ENCODE assay signal across 8 cellular contexts in genomic region chr7:98211676-98212531, GRCh38. TPM values are rescaled to one million over a fixed set of nuclear protein-coding genes. Genes with fewer than 3 reads are reported as not detected.
DNase-seq lines count a peak whose midpoint lies in the region; ATAC-seq and TF ChIP-seq lines count a peak whose summit lies in the region.

No MANE protein-coding gene starts in this region.

- H3K27me3 ChIP-seq in mucosa of rectum (ENCODE audit: control insufficient read depth in 2 of 2, insufficient read depth in 2 of 2, low read length in 2 of 2) = peaks cover 0 to 3% of the 10 kb centered on the region in 2 donors

- H3K27me3 Mint-ChIP-seq in MCF 10A (ENCODE audit: insufficient read depth, unreplicated experiment) = no peaks in the 10 kb centered on the region

- peaks cover 4% of the 10 kb centered on the region in 2 donors for H3K36me3 ChIP-seq in mucosa of rectum (ENCODE audit: control insufficient read depth in 2 of 2, insufficient read depth in 2 of 2, low read length in 2 of 2)

- POLR2A ChIA-PET in MCF 10A (lab: Yijun Ruan, JAX) = interaction anchor here (0.6 kb wide), 1 partner anchor 194 kb away, joined by 3 read pairs; no protein-coding TSS in a partner anchor

- CTCF ChIA-PET in MCF 10A (lab: Yijun Ruan, JAX) = no interaction called here

- intact Hi-C loops in MCF 10A (cut with micrococcal nuclease) = no loop called here

- H3K4me3 Mint-ChIP-seq in MCF 10A (ENCODE audit: unreplicated experiment) = peak overlapping the region; percentile 41

- H3K4me3 ChIP-seq in AG09309 (ENCODE audit: control insufficient read depth, low read depth, low read length) (peak overlapping the region; percentile 34), mucosa of rectum (ENCODE audit: low read length in 2 of 2) (peak overlapping the region; percentile 52 to 57)

- DNase-seq in AG09309 (ENCODE audit: low read depth) (no peak), MCF 10A (ENCODE audit: unreplicated experiment) (no peak), AG08396 (ENCODE audit: low spot score) (no peak), NCI-H446 treated with DMSO at 0.1 percent for 48 hours (lab: John Stamatoyannopoulos, UW) (no peak), NCI-H510A treated with DMSO at 0.1 percent for 48 hours (lab: John Stamatoyannopoulos, UW) (no peak), NOMO-1 treated with dmso at 0.1 percent for 144 hours (lab: John Stamatoyannopoulos, UW; ENCODE audit: unreplicated experiment) (no peak)

- H3K9me3 ChIP-seq in mucosa of rectum (ENCODE audit: control insufficient read depth in 2 of 2, low read length in 2 of 2) = no peaks in the 10 kb centered on the region

- H3K9me3 Mint-ChIP-seq in MCF 10A (ENCODE audit: unreplicated experiment) = no peaks in the 10 kb centered on the region

- no TSS peak for BruUV-seq in MCF 10A (replicated peaks; lab: Mats Ljungman, UMichigan)

- peaks cover 0 to 4% of the 10 kb centered on the region in 2 donors for H3K4me1 ChIP-seq in mucosa of rectum (ENCODE audit: control insufficient read depth in 2 of 2, insufficient read depth in 2 of 2, low read length in 2 of 2)

- no peaks in the 10 kb centered on the region for H3K4me1 Mint-ChIP-seq in MCF 10A (ENCODE audit: insufficient read depth, unreplicated experiment)

- H3K27ac Mint-ChIP-seq in MCF 10A (ENCODE audit: low read depth, unreplicated experiment) = no peak overlapping the region

- peak; percentile 8 for ATAC-seq in HG03045 (IDR thresholded peaks at IDR 0.05; ENCODE audit: unreplicated experiment)

- H3K36me3 Mint-ChIP-seq in MCF 10A (ENCODE audit: insufficient read depth, unreplicated experiment) = peaks cover 14% of the 10 kb centered on the region

- peak overlapping the region; percentile 15 to 48 for H3K27ac ChIP-seq in mucosa of rectum (ENCODE audit: low read depth in 2 of 2, low read length in 2 of 2)

- H3K9ac ChIP-seq in mucosa of rectum (ENCODE audit: low read depth in 1 of 2, low read length in 2 of 2) = peak overlapping the region in 1 of 2 donors; percentile 51

- TF ChIP-seq CTCF in AG09309 (IDR thresholded peaks at IDR 0.05; ENCODE audit: control insufficient read depth, insufficient read depth, low read depth, low read length, missing control alignments) (no peak), MCF 10A (IDR thresholded peaks at IDR 0.05; ENCODE audit: unreplicated experiment) (no peak)

RNA-seq across cellular contexts. Expression of gene BHLHA15, which starts 0.7 kb away (rescaled TPM):
- total RNA-seq in MCF 10A (2022) = 3.2 and 6.0 TPM in 2 replicates

RNA-seq across cellular contexts. Expression of gene TECPR1, which starts 40.1 kb away (rescaled TPM):
- total RNA-seq in MCF 10A (2022) = 15.4 and 21.1 TPM in 2 replicates
